1 cellular context compared by ENCODE assay signal in the genomic region with DNA sequence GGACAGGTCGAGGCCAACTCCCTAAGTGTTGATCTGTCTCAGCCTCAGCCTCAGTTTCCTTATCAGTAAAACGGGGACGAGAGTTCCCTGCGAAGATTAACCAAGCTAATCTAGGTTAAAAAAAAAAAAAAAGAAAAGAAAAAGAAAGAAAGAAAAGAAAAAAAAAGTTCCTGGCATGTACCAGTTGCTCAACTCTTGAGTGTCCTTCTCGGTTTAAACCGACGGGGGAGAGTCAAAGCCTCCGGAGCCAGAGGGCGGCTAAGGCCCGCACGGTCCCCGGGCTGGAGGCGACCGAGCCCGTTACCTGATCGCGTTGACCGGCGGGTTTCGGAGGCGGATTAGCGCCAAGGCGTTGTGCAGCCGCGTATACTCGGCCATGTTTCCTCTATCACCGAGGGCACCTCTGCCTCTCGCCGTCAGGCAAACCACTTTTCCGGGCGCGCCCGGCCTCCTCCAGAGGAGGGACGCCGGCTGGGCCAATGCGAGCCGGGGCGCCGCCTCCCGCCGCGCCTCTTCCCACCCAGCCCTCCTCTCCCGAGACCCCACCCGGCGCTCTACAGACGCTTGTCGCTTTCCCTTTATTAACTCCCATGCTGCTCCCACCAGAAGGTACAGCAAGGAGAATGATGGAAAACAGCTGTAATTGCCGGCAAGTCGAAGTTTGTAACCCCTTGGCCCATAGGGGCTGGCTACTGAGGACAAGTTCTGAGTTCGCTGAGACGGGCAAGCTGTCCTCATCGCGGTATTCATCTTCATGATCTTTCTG.
TF ChIP-seq lines count a peak whose summit lies in the region.

A gene (minus strand): TSS at position 405 of the 766 bp plus-strand sequence. CDS start 27 bp downstream, at position 378.

TF ChIP-seq in K562, 482 proteins besides CTCF, POLR2A, EP300 and RAD21 (continued from another document and continues in another):
- TF ChIP-seq BMI1 (IDR thresholded peaks at IDR 0.05; ENCODE audit: low read length), result no peak
- no peak for TF ChIP-seq EWSR1 (IDR thresholded peaks at IDR 0.05; ENCODE audit: borderline replicate concordance, low read depth, partially characterized antibody)
- TF ChIP-seq ZNF507 (tag; conservative IDR thresholded peaks at IDR 0.05), result no peak
- TF ChIP-seq CSDE1 (IDR thresholded peaks at IDR 0.05), result no peak
- 0 out of 4 replicates have a peak, but pooled peaks of 1 of the 2 experiments have one; percentile 32 for TF ChIP-seq RCOR1 (IDR thresholded peaks at IDR 0.05; ENCODE audit: borderline replicate concordance in 1 of 2, low read depth in 2 of 2, low read length in 2 of 2)
- TF ChIP-seq MECOM (CRISPR knock-in tag; IDR thresholded peaks at IDR 0.05), result no peak
- no peak for TF ChIP-seq ZNF766 (CRISPR knock-in tag; conservative IDR thresholded peaks at IDR 0.05)
- TF ChIP-seq POLR3G (IDR thresholded peaks at IDR 0.05; ENCODE audit: extremely low read depth, insufficient read length, insufficient replicate concordance), result no peak
- TF ChIP-seq TAF1 (IDR thresholded peaks at IDR 0.05; ENCODE audit: control insufficient read depth, extremely low read depth, insufficient read depth, low read length, severe bottlenecking), result peak; percentile 61
- TF ChIP-seq FOXJ3 (CRISPR knock-in tag; IDR thresholded peaks at IDR 0.05), result no peak
- no peak for TF ChIP-seq ZNF384 (IDR thresholded peaks at IDR 0.05; ENCODE audit: low read depth, low read length)
- no peak for TF ChIP-seq IFI16 (CRISPR knock-in tag; IDR thresholded peaks at IDR 0.05)
- TF ChIP-seq SAP30 (IDR thresholded peaks at IDR 0.05; ENCODE audit: borderline replicate concordance, insufficient read depth, low read depth, low read length, poor library complexity, severe bottlenecking), result no peak
- no peak for TF ChIP-seq U2AF1 (optimal IDR thresholded peaks at IDR 0.05; ENCODE audit: low read depth, low read length)
- TF ChIP-seq TSC22D4 (tag; IDR thresholded peaks at IDR 0.05), result no peak
- TF ChIP-seq ILK (tag; IDR thresholded peaks at IDR 0.05; ENCODE audit: borderline replicate concordance, low read depth), result no peak
- no peak for TF ChIP-seq ZNF263 (CRISPR knock-in tag; IDR thresholded peaks at IDR 0.05; ENCODE audit: borderline replicate concordance)
- TF ChIP-seq, protein P1, sequence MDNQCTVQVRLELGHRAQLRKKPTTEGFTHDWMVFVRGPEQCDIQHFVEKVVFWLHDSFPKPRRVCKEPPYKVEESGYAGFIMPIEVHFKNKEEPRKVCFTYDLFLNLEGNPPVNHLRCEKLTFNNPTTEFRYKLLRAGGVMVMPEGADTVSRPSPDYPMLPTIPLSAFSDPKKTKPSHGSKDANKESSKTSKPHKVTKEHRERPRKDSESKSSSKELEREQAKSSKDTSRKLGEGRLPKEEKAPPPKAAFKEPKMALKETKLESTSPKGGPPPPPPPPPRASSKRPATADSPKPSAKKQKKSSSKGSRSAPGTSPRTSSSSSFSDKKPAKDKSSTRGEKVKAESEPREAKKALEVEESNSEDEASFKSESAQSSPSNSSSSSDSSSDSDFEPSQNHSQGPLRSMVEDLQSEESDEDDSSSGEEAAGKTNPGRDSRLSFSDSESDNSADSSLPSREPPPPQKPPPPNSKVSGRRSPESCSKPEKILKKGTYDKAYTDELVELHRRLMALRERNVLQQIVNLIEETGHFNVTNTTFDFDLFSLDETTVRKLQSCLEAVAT (IDR thresholded peaks at IDR 0.05), result peak in 1 of 2 experiments; percentile 29; a peak in 1 of 4 replicates
- TF ChIP-seq, protein P2, sequence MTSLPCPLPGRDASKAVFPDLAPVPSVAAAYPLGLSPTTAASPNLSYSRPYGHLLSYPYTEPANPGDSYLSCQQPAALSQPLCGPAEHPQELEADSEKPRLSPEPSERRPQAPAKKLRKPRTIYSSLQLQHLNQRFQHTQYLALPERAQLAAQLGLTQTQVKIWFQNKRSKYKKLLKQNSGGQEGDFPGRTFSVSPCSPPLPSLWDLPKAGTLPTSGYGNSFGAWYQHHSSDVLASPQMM (CRISPR knock-in tag; IDR thresholded peaks at IDR 0.05), result no peak
- no peak for TF ChIP-seq ZNF24 (IDR thresholded peaks at IDR 0.05)
- no peak for TF ChIP-seq BHLHE40 (IDR thresholded peaks at IDR 0.05; ENCODE audit: low read length)
- no peak for TF ChIP-seq KLF16 (IDR thresholded peaks at IDR 0.05)
- TF ChIP-seq SAFB (IDR thresholded peaks at IDR 0.05; ENCODE audit: borderline replicate concordance, low read depth, low read length), result no peak
- no peak for TF ChIP-seq CHD4 (IDR thresholded peaks at IDR 0.05; ENCODE audit: insufficient read depth, insufficient replicate concordance, low read depth, low read length, poor library complexity, severe bottlenecking)
- no peak for TF ChIP-seq HSF4 (CRISPR knock-in tag; IDR thresholded peaks at IDR 0.05; ENCODE audit: borderline replicate concordance)
- no peak for TF ChIP-seq ILF3 (IDR thresholded peaks at IDR 0.05; ENCODE audit: borderline replicate concordance)
- TF ChIP-seq, protein P3, sequence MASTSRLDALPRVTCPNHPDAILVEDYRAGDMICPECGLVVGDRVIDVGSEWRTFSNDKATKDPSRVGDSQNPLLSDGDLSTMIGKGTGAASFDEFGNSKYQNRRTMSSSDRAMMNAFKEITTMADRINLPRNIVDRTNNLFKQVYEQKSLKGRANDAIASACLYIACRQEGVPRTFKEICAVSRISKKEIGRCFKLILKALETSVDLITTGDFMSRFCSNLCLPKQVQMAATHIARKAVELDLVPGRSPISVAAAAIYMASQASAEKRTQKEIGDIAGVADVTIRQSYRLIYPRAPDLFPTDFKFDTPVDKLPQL (IDR thresholded peaks at IDR 0.05; ENCODE audit: extremely low read depth, insufficient read length), result no peak
- no peak for TF ChIP-seq POLR2AphosphoS5 (IDR thresholded peaks at IDR 0.05; ENCODE audit: control insufficient read depth, insufficient read depth, low read depth, low read length)
- TF ChIP-seq ZNF589 (CRISPR knock-in tag; IDR thresholded peaks at IDR 0.05; ENCODE audit: low read depth), result no peak
- TF ChIP-seq ZNF23 (CRISPR knock-in tag; IDR thresholded peaks at IDR 0.05), result no peak
- TF ChIP-seq SRSF7 (optimal IDR thresholded peaks at IDR 0.05; ENCODE audit: low read depth, low read length), result no peak
- TF ChIP-seq ZNF41 (CRISPR knock-in tag; conservative IDR thresholded peaks at IDR 0.05), result no peak; the same call in 1 of the 2 replicates
- TF ChIP-seq PHB (CRISPR knock-in tag; IDR thresholded peaks at IDR 0.05), result no peak
- TF ChIP-seq KAT7 (CRISPR knock-in tag; IDR thresholded peaks at IDR 0.05; ENCODE audit: borderline replicate concordance), result 0 out of 2 replicates have a peak, but pooled peaks have one; percentile 56
- TF ChIP-seq STAT5B (CRISPR knock-in tag; IDR thresholded peaks at IDR 0.05), result no peak
- TF ChIP-seq, protein P4, sequence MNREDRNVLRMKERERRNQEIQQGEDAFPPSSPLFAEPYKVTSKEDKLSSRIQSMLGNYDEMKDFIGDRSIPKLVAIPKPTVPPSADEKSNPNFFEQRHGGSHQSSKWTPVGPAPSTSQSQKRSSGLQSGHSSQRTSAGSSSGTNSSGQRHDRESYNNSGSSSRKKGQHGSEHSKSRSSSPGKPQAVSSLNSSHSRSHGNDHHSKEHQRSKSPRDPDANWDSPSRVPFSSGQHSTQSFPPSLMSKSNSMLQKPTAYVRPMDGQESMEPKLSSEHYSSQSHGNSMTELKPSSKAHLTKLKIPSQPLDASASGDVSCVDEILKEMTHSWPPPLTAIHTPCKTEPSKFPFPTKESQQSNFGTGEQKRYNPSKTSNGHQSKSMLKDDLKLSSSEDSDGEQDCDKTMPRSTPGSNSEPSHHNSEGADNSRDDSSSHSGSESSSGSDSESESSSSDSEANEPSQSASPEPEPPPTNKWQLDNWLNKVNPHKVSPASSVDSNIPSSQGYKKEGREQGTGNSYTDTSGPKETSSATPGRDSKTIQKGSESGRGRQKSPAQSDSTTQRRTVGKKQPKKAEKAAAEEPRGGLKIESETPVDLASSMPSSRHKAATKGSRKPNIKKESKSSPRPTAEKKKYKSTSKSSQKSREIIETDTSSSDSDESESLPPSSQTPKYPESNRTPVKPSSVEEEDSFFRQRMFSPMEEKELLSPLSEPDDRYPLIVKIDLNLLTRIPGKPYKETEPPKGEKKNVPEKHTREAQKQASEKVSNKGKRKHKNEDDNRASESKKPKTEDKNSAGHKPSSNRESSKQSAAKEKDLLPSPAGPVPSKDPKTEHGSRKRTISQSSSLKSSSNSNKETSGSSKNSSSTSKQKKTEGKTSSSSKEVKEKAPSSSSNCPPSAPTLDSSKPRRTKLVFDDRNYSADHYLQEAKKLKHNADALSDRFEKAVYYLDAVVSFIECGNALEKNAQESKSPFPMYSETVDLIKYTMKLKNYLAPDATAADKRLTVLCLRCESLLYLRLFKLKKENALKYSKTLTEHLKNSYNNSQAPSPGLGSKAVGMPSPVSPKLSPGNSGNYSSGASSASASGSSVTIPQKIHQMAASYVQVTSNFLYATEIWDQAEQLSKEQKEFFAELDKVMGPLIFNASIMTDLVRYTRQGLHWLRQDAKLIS (CRISPR knock-in tag; IDR thresholded peaks at IDR 0.05), result peak; percentile 33; the same call in 1 of the 2 replicates
- no peak for TF ChIP-seq TARDBP (IDR thresholded peaks at IDR 0.05)
- no peak for TF ChIP-seq CBX5 (IDR thresholded peaks at IDR 0.05; ENCODE audit: borderline replicate concordance, low read depth)
- TF ChIP-seq MAZ (CRISPR knock-in tag; conservative IDR thresholded peaks at IDR 0.05 in 1 of 2, IDR thresholded peaks at IDR 0.05 in 1 of 2), result peak; percentile 51 to 80; a peak in 3 of 4 replicates
- no peak for TF ChIP-seq TAF15 (IDR thresholded peaks at IDR 0.05; ENCODE audit: low read depth, low read length)
- no peak for TF ChIP-seq CREB1 (IDR thresholded peaks at IDR 0.05)
- TF ChIP-seq CREB1 (CRISPR knock-in tag; IDR thresholded peaks at IDR 0.05), result no peak
- TF ChIP-seq, protein P5, sequence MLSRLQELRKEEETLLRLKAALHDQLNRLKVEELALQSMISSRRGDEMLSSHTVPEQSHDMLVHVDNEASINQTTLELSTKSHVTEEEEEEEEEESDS (CRISPR knock-in tag; IDR thresholded peaks at IDR 0.05), result no peak
- TF ChIP-seq, protein P6, sequence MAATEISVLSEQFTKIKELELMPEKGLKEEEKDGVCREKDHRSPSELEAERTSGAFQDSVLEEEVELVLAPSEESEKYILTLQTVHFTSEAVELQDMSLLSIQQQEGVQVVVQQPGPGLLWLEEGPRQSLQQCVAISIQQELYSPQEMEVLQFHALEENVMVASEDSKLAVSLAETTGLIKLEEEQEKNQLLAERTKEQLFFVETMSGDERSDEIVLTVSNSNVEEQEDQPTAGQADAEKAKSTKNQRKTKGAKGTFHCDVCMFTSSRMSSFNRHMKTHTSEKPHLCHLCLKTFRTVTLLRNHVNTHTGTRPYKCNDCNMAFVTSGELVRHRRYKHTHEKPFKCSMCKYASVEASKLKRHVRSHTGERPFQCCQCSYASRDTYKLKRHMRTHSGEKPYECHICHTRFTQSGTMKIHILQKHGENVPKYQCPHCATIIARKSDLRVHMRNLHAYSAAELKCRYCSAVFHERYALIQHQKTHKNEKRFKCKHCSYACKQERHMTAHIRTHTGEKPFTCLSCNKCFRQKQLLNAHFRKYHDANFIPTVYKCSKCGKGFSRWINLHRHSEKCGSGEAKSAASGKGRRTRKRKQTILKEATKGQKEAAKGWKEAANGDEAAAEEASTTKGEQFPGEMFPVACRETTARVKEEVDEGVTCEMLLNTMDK (IDR thresholded peaks at IDR 0.05; ENCODE audit: borderline replicate concordance, insufficient read depth, low read depth, low read length, poor library complexity, severe bottlenecking), result no peak
- no peak for TF ChIP-seq PRMT5 (CRISPR knock-in tag; IDR thresholded peaks at IDR 0.05)
- TF ChIP-seq, protein P7, sequence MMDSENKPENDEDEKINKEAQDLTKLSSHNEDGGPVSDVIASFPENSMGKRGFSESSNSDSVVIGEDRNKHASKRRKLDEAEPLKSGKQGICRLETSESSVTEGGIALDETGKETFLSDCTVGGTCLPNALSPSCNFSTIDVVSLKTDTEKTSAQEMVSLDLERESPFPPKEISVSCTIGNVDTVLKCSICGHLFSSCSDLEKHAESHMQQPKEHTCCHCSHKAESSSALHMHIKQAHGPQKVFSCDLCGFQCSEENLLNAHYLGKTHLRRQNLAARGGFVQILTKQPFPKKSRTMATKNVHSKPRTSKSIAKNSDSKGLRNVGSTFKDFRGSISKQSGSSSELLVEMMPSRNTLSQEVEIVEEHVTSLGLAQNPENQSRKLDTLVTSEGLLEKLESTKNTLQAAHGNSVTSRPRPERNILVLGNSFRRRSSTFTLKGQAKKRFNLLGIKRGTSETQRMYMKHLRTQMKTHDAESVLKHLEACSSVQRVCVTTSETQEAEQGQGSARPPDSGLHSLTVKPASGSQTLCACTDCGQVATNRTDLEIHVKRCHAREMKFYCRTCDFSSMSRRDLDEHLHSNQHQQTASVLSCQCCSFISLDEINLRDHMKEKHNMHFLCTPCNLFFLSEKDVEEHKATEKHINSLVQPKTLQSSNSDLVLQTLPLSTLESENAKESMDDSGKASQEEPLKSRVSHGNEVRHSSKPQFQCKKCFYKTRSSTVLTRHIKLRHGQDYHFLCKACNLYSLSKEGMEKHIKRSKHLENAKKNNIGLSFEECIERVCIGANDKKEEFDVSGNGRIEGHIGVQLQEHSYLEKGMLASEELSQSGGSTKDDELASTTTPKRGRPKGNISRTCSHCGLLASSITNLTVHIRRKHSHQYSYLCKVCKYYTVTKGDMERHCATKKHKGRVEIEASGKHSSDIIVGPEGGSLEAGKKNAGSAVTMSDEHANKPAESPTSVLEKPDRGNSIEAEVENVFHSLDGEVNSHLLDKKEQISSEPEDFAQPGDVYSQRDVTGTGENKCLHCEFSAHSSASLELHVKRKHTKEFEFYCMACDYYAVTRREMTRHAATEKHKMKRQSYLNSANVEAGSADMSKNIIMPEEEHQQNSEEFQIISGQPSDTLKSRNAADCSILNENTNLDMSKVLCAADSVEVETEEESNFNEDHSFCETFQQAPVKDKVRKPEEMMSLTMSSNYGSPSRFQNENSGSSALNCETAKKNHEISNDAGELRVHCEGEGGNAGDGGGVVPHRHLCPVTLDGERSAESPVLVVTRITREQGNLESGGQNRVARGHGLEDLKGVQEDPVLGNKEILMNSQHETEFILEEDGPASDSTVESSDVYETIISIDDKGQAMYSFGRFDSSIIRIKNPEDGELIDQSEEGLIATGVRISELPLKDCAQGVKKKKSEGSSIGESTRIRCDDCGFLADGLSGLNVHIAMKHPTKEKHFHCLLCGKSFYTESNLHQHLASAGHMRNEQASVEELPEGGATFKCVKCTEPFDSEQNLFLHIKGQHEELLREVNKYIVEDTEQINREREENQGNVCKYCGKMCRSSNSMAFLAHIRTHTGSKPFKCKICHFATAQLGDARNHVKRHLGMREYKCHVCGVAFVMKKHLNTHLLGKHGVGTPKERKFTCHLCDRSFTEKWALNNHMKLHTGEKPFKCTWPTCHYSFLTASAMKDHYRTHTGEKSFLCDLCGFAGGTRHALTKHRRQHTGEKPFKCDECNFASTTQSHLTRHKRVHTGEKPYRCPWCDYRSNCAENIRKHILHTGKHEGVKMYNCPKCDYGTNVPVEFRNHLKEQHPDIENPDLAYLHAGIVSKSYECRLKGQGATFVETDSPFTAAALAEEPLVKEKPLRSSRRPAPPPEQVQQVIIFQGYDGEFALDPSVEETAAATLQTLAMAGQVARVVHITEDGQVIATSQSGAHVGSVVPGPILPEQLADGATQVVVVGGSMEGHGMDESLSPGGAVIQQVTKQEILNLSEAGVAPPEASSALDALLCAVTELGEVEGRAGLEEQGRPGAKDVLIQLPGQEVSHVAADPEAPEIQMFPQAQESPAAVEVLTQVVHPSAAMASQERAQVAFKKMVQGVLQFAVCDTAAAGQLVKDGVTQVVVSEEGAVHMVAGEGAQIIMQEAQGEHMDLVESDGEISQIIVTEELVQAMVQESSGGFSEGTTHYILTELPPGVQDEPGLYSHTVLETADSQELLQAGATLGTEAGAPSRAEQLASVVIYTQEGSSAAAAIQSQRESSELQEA (IDR thresholded peaks at IDR 0.05; ENCODE audit: low read depth), result 0 out of 2 replicates have a peak, but pooled peaks have one; percentile 40
- TF ChIP-seq ZNF347 (CRISPR knock-in tag; IDR thresholded peaks at IDR 0.05; ENCODE audit: low read depth), result no peak
- no peak for TF ChIP-seq SLC30A9 (CRISPR knock-in tag; IDR thresholded peaks at IDR 0.05)
- peak; percentile 77 for TF ChIP-seq CEBPB (tag; IDR thresholded peaks at IDR 0.05)
